ENCODE assay signal across 22 cellular contexts in genomic region chr19:28463493-28464053, GRCh38.
"Had no signal": no experiment of that assay in that cellular context is flagged by ENCODE, and none has a peak within 500 bp of the region (broad histone marks: within the 10 kb centered on the region; RNA-seq: fewer than 3 reads in every experiment).

No MANE protein-coding gene starts in this region.

- H3K36me3 Mint-ChIP-seq: memory B cell, type B pancreatic cell had no signal

- H3K27me3 Mint-ChIP-seq: memory B cell had no signal

- H3K4me3 ChIP-seq: esophagus muscularis mucosa, gastrocnemius medialis, heart right ventricle, left ventricle myocardium inferior, lower lobe of right lung, right atrium auricular region, thyroid gland, uterus had no signal

- H3K36me3 ChIP-seq: esophagus muscularis mucosa, gastrocnemius medialis, heart right ventricle, left ventricle myocardium inferior, lower lobe of right lung, right atrium auricular region, thyroid gland, uterus had no signal

- H3K4me3 Mint-ChIP-seq: effector memory CD8-positive, alpha-beta T cell; memory B cell; nephron; type B pancreatic cell had no signal

- H3K27ac ChIP-seq: epithelial cell of prostate, esophagus muscularis mucosa, gastrocnemius medialis, heart right ventricle, left ventricle myocardium inferior, lower lobe of right lung, right atrium auricular region, thyroid gland, uterus had no signal

- H3K27ac Mint-ChIP-seq: memory B cell, nephron, type B pancreatic cell had no signal

- ATAC-seq: effector memory CD8-positive, alpha-beta T cell; gastrocnemius medialis; heart right ventricle; lower lobe of right lung had no signal

- H3K9me3 Mint-ChIP-seq: effector memory CD8-positive, alpha-beta T cell; nephron; type B pancreatic cell had no signal

- H3K4me1 ChIP-seq: esophagus muscularis mucosa, left ventricle myocardium inferior, right atrium auricular region, uterus had no signal

- FAIRE-seq: islet of Langerhans, small intestine had no signal

- DNase-seq: cortex of kidney; effector memory CD8-positive, alpha-beta T cell; gastrocnemius medialis; heart right ventricle; hypothalamus; kidney glomerular epithelial cell; left ventricle myocardium inferior; lower lobe of right lung; midbrain; posterior cingulate gyrus; small intestine; stimulated activated CD4-positive, alpha-beta T cell treated with anti-CD3 and anti-CD28 coated beads, Interleukin-2, amount 100 ng/mL, for 48 hours; stimulated activated naive CD4-positive, alpha-beta T cell treated with Interleukin-2 at 50 U/mL for 16 hours; thyroid gland; uterus had no signal

- H3K9me3 ChIP-seq: esophagus muscularis mucosa, gastrocnemius medialis, heart right ventricle, left ventricle myocardium inferior, lower lobe of right lung, right atrium auricular region, thyroid gland, uterus had no signal

- H3K27me3 ChIP-seq: gastrocnemius medialis, right atrium auricular region, thyroid gland, uterus had no signal
